In the genomic region with DNA sequence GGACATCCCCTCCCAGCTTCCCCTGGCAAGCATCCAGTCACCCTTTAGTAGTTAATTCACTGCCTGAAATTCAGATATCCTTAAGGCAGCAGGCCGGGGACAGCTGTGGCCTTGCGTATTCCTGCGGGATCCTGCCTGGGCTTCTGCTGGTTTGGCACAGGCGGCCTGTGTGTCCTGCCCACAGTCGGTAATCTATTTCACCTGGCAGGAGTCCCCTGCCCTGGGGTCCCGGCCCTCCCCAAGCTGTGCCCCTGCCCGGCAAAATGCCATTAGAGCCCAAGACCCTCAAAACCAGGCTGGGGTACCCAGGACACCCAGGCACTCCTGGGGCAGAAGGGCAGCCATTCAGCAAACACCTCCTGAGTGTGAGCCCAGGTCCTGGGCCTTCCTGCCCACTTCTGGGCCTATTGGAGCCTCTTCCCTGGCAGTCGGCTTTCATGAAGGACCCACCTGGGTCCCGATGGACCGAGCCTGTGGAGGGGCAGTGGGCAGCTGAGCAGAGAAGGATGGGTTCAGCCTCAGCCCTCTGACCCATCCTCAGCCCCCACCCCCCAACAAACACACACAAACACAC, we compare ENCODE assay signal across 18 cellular contexts. TPM values are rescaled to one million over a fixed set of nuclear protein-coding genes. Genes with fewer than 3 reads are reported as not detected.
DNase-seq lines count a peak whose midpoint lies in the region; ATAC-seq, FAIRE-seq and TF ChIP-seq lines count a peak whose summit lies in the region.
"Had no signal": no experiment of that assay in that cellular context is flagged by ENCODE, and none has a peak within 500 bp of the region (broad histone marks: within the 10 kb centered on the region; RNA-seq: fewer than 3 reads in every experiment).

No MANE protein-coding gene starts in this region.

- H3K36me3 Mint-ChIP-seq in CD14-positive monocyte = no peaks in the 10 kb centered on the region
- H3K36me3 Mint-ChIP-seq: brain; stimulated activated naive B cell treated with anti-CD40 and anti-IgM and Interleukin-4, amounts not matched to agents 10 μg/mL and 1 μg/mL and 100 μg/mL, for 72 hours had no signal

- H3K36me3 ChIP-seq in Peyer's patch = no peaks in the 10 kb centered on the region

- peaks cover 0 to 6% of the 10 kb centered on the region in 2 donors for H3K27me3 ChIP-seq in Peyer's patch

- no peak for FAIRE-seq in frontal cortex (lab: Jason Lieb, UNC)
- FAIRE-seq: H54, RCC 7860 had no signal

- intact Hi-C loops in CD14-positive monocyte (cut with micrococcal nuclease) = no loop called here
- intact Hi-C loops in Right ventricle myocardium superior (cut with DNase I) = no loop called here
- intact Hi-C loops in posterior cingulate gyrus (cut with DNase I) = no loop called here

- H3K9me3 Mint-ChIP-seq in CD14-positive monocyte = no peaks in the 10 kb centered on the region
- H3K9me3 Mint-ChIP-seq: activated T-helper 17 cell treated with anti-CD3 and anti-CD28 coated beads, Interleukin-2, amount 50 U/mL, for 72 hours; stimulated activated naive B cell treated with anti-CD40 and anti-IgM and Interleukin-4, amounts not matched to agents 10 μg/mL and 1 μg/mL and 100 μg/mL, for 72 hours had no signal

- ATAC-seq in Right ventricle myocardium superior (ENCODE audit: poor library complexity) (no peak), GM19351 (IDR thresholded peaks at IDR 0.05; ENCODE audit: unreplicated experiment) (no peak)
- ATAC-seq: activated T-helper 17 cell treated with anti-CD3 and anti-CD28 coated beads, Interleukin-2, amount 50 U/mL, for 72 hours; stimulated activated naive B cell treated with anti-CD40 and anti-IgM and Interleukin-4, amounts not matched to agents 10 μg/mL and 1 μg/mL and 100 μg/mL, for 72 hours had no signal

- H3K4me1 Mint-ChIP-seq in CD14-positive monocyte = no peaks in the 10 kb centered on the region
- H3K4me1 Mint-ChIP-seq: activated T-helper 17 cell treated with anti-CD3 and anti-CD28 coated beads, Interleukin-2, amount 50 U/mL, for 72 hours had no signal

- H3K9me3 ChIP-seq in Peyer's patch = no peaks in the 10 kb centered on the region

- H3K27me3 Mint-ChIP-seq in CD14-positive monocyte (ENCODE audit: low read depth in 3 of 3) = peaks cover 12 to 28% (median 16%) of the 10 kb centered on the region in 3 donors

- peak overlapping the region in 2 of 4 donors; percentile 9 to 14 for H3K27ac ChIP-seq in Peyer's patch
- H3K27ac ChIP-seq: HL-60 had no signal

- no peak overlapping the region for H3K4me3 ChIP-seq in Peyer's patch

- no peak for TF ChIP-seq POLR2A in Peyer's patch (IDR thresholded peaks at IDR 0.05)

- H3K4me1 ChIP-seq in Peyer's patch = peaks cover 0 to 30% (median 4%) of the 10 kb centered on the region in 4 donors

- peak; percentile 22 for DNase-seq in CD14-positive monocyte (ENCODE audit: low spot score)
- peak in 2 of 3 donors; percentile 41 to 44 for DNase-seq in Peyer's patch
- DNase-seq in Right ventricle myocardium superior = peak; percentile 41
- DNase-seq in posterior cingulate gyrus = peak in 6 of 10 donors; percentile 4 to 78 (median 20)
- no peak for DNase-seq in frontal cortex (ENCODE audit: low spot score in 2 of 2)
- no peak for DNase-seq in NCI-H1105 treated with DMSO at 0.1 percent for 48 hours (lab: John Stamatoyannopoulos, UW)
- DNase-seq: activated CD4-positive, alpha-beta T cell treated with anti-CD3 and anti-CD28 coated beads, Interleukin-2, amount 50 U/mL, for 4 hours; GF-D8; NCI-H187; stimulated activated naive B cell treated with anti-CD40 and anti-IgM and Interleukin-4, amounts not matched to agents 10 μg/mL and 1 μg/mL and 100 μg/mL, for 72 hours; T-helper 9 cell had no signal

- H3K27ac Mint-ChIP-seq in CD14-positive monocyte = no peak overlapping the region
- H3K27ac Mint-ChIP-seq: activated T-helper 17 cell treated with anti-CD3 and anti-CD28 coated beads, Interleukin-2, amount 50 U/mL, for 72 hours; stimulated activated naive B cell treated with anti-CD40 and anti-IgM and Interleukin-4, amounts not matched to agents 10 μg/mL and 1 μg/mL and 100 μg/mL, for 72 hours had no signal

- H3K4me3 Mint-ChIP-seq in CD14-positive monocyte = no peak overlapping the region
- H3K4me3 Mint-ChIP-seq: activated T-helper 17 cell treated with anti-CD3 and anti-CD28 coated beads, Interleukin-2, amount 50 U/mL, for 72 hours; brain; stimulated activated naive B cell treated with anti-CD40 and anti-IgM and Interleukin-4, amounts not matched to agents 10 μg/mL and 1 μg/mL and 100 μg/mL, for 72 hours had no signal

- TF ChIP-seq CTCF in CD14-positive monocyte (IDR thresholded peaks at IDR 0.05) = no peak
- TF ChIP-seq CTCF in Peyer's patch (IDR thresholded peaks at IDR 0.05) = no peak

RNA-seq across cellular contexts. Expression of gene CROCC2, which starts 11.6 kb away (rescaled TPM):
- polyA plus RNA-seq in CD14-positive monocyte = not detected
- under 1 TPM in 2 of 4 donors, not detected in 2; 0.27 to 0.83 TPM for total RNA-seq in Peyer's patch
- not detected for total RNA-seq in Right ventricle myocardium superior
- not detected for total RNA-seq in frontal cortex
- total RNA-seq: activated T-helper 17 cell treated with anti-CD3 and anti-CD28 coated beads, Interleukin-2, amount 50 U/mL, for 72 hours; pulmonary artery endothelial cell had no signal

RNA-seq across cellular contexts. Expression of gene MAB21L4, which starts 21.8 kb away (rescaled TPM):
- not detected for polyA plus RNA-seq in CD14-positive monocyte
- 1 to 10 TPM in 3 of 4 donors, not detected in 1; 2.1 to 6.1 (median 3.7) TPM for total RNA-seq in Peyer's patch
- not detected for total RNA-seq in Right ventricle myocardium superior
- total RNA-seq in frontal cortex = not detected
- total RNA-seq: activated T-helper 17 cell treated with anti-CD3 and anti-CD28 coated beads, Interleukin-2, amount 50 U/mL, for 72 hours; pulmonary artery endothelial cell had no signal

RNA-seq across cellular contexts. Expression of gene AGXT, which starts 49.1 kb away (rescaled TPM):
- polyA plus RNA-seq in CD14-positive monocyte = not detected
- total RNA-seq in Peyer's patch (1 to 10 TPM in 1 of 4 donors, not detected in 3; 1.5 TPM), Right ventricle myocardium superior (not detected), frontal cortex (not detected)
- total RNA-seq: activated T-helper 17 cell treated with anti-CD3 and anti-CD28 coated beads, Interleukin-2, amount 50 U/mL, for 72 hours; pulmonary artery endothelial cell had no signal

Comparison
In these comparisons a context has a peak if more than half of its experiments do, and no peak if none do; other contexts are left out.
1. DNase-seq: peak in CD14-positive monocyte (single experiment), Peyer's patch (2 of 3), Right ventricle myocardium superior (single experiment) and posterior cingulate gyrus (6 of 10); none in frontal cortex (0 of 2) and NCI-H1105 treated with DMSO at 0.1 percent for 48 hours (single experiment).